In the genomic region with DNA sequence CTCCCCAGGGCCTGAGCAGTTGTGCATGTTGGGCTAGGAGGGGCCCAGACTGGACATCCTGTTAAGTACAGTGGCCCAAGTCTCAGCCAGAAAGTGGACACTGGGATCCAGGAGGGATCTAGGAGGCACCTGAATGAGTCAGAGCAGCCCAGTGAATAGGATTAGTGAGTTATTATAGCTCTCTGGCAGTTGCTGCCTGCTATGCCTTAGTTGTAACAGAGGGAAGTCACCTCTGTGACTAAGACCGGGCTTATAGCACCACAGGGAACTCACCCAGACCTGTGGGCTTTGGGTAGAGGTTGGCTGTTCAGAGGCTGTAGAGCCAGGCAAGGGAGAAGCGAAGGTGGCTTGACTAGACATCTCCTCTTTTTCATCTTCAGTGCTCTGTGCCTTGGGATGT, we compare ENCODE assay signal across 22 cellular contexts. TPM values are rescaled to one million over a fixed set of nuclear protein-coding genes. Genes with fewer than 3 reads are reported as not detected.
DNase-seq lines count a peak whose midpoint lies in the region; ATAC-seq, FAIRE-seq and TF ChIP-seq lines count a peak whose summit lies in the region.
"Had no signal": no experiment of that assay in that cellular context is flagged by ENCODE, and none has a peak within 500 bp of the region (broad histone marks: within the 10 kb centered on the region; RNA-seq: fewer than 3 reads in every experiment).

No MANE protein-coding gene starts in this region.

- H3K27me3 ChIP-seq in bronchial epithelial cell (ENCODE audit: control insufficient read depth, insufficient read depth, low read length), result no peaks in the 10 kb centered on the region

- FAIRE-seq in bronchial epithelial cell (lab: Jason Lieb, UNC), result peak; percentile 18
- FAIRE-seq in urothelium cell line (lab: Jason Lieb, UNC), result no peak
- FAIRE-seq: HTR-8/SVneo had no signal

- no peak overlapping the region for H3K4me3 ChIP-seq in bronchial epithelial cell (ENCODE audit: low read depth, low read length)
- H3K4me3 ChIP-seq: GM23248, SK-N-MC had no signal

- H3K36me3 ChIP-seq in bronchial epithelial cell (ENCODE audit: control insufficient read depth, insufficient read depth, low read length), result no peaks in the 10 kb centered on the region

- ATAC-seq in GM19452 (IDR thresholded peaks at IDR 0.05; ENCODE audit: unreplicated experiment), result no peak

- no peak for TF ChIP-seq CTCF in bronchial epithelial cell (IDR thresholded peaks at IDR 0.05; ENCODE audit: insufficient read depth, low read length, severe bottlenecking)

- DNase-seq in ELR (ENCODE audit: low read depth), result peak; percentile 7
- DNase-seq in NCI-H82 (lab: John Stamatoyannopoulos, UW), result peak; percentile 84
- DNase-seq in bronchial epithelial cell (ENCODE audit: low read depth), result peak; percentile 23
- DNase-seq in kidney tubule cell (ENCODE audit: low spot score), result peak; percentile 84
- DNase-seq in NCI-H524 treated with DMSO at 0.1 percent for 48 hours (lab: John Stamatoyannopoulos, UW), result no peak
- no peak for DNase-seq in urothelium cell line (ENCODE audit: low spot score)
- DNase-seq: CD4-positive, CD25-positive, alpha-beta regulatory T cell; EL; GM23248; H9; IMR-90; MV-4-11; NCI-H1105 treated with DMSO at 0.1 percent for 48 hours; NCI-H2029 treated with DMSO at 0.1 percent for 48 hours; NCI-H226; NCI-H510A treated with DMSO at 0.1 percent for 48 hours; NCI-H774; OCI-M1; SHP77 treated with DMSO at 0.1 percent for 48 hours had no signal

RNA-seq across cellular contexts. Expression of gene AAR2, which starts 39.0 kb away (rescaled TPM):
- total RNA-seq in bronchial epithelial cell, result 13.7 and 16.5 TPM in 2 replicates

RNA-seq across cellular contexts. Expression of gene EPB41L1, which starts 42.7 kb away (rescaled TPM):
- total RNA-seq in bronchial epithelial cell, result 2.1 and 2.7 TPM in 2 replicates

Comparison
In these comparisons a context has a peak if more than half of its experiments do, and no peak if none do; other contexts are left out.
1. DNase-seq: peak in ELR (single experiment), NCI-H82 (single experiment), bronchial epithelial cell (single experiment) and kidney tubule cell (single experiment); none in NCI-H524 treated with DMSO at 0.1 percent for 48 hours (single experiment) and urothelium cell line (single experiment).